ENCODE assay signal across 10 cellular contexts in the genomic region with DNA sequence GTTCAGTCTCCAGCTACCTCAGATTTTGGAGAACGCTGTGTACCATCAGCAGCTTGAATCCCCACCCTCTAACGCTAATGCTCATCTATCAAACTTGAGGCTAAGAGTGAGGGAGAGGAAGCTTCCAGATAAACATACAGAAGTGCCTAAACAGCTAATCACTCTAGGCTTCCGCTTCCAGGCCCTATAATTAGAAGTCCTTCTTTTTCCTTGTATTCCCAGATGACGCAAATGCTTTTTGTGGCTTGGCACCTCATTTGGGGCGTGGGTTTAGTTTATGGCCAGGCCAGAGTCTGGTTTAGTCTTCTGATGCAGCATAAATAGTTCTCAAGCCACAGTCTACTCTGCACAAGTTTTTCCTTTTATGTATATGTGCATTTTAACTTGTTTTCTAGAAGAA.
DNase-seq lines count a peak whose midpoint lies in the region; ATAC-seq and TF ChIP-seq lines count a peak whose summit lies in the region.
"Had no signal": no experiment of that assay in that cellular context is flagged by ENCODE, and none has a peak within 500 bp of the region (broad histone marks: within the 10 kb centered on the region; RNA-seq: fewer than 3 reads in every experiment).

No MANE protein-coding gene starts in this region.

- H3K4me3 ChIP-seq in MM.1S (ENCODE audit: low read length): no peak overlapping the region
- H3K4me3 ChIP-seq: spleen had no signal

- no peaks in the 10 kb centered on the region for H3K4me1 ChIP-seq in MM.1S (ENCODE audit: low read length)

- no peaks in the 10 kb centered on the region for H3K79me2 ChIP-seq in MM.1S (ENCODE audit: low read length)

- peak; percentile 79 for ATAC-seq in left lobe of liver
- ATAC-seq: esophagus mucosa had no signal

- no peaks in the 10 kb centered on the region for H3K27me3 ChIP-seq in MM.1S (replicated peaks; ENCODE audit: insufficient read depth, low read length)
- H3K27me3 ChIP-seq: spleen had no signal

- no peaks in the 10 kb centered on the region for H3K36me3 ChIP-seq in MM.1S (replicated peaks; ENCODE audit: insufficient read depth, low read length)
- H3K36me3 ChIP-seq: spleen had no signal

- H3K9me2 ChIP-seq in MM.1S (replicated peaks; ENCODE audit: insufficient read depth, low read length): no peaks in the 10 kb centered on the region

- H3K27ac ChIP-seq in caudate nucleus (ENCODE audit: low read depth, low read length): peak overlapping the region; percentile 52
- no peak overlapping the region for H3K27ac ChIP-seq in MM.1S (ENCODE audit: low read length)

- no peaks in the 10 kb centered on the region for H3F3A ChIP-seq in MM.1S (ENCODE audit: insufficient read depth, low read length)

- DNase-seq in NCI-H1048 (lab: John Stamatoyannopoulos, UW) (peak; percentile 16), caudate nucleus (lab: John Stamatoyannopoulos, UW) (no peak), left lobe of liver (ENCODE audit: low spot score) (no peak), ureter (ENCODE audit: low spot score) (peak; percentile 45), MM.1S (no peak), NCI-H82 (lab: John Stamatoyannopoulos, UW) (no peak), COR-L47 (lab: John Stamatoyannopoulos, UW) (no peak)
- DNase-seq: NCI-H2171 treated with DMSO at 0.1 percent for 48 hours, spleen had no signal

- no peaks in the 10 kb centered on the region for H3K9me3 ChIP-seq in MM.1S (replicated peaks; ENCODE audit: insufficient read depth, low read length)
- H3K9me3 ChIP-seq: spleen had no signal

- no peak overlapping the region for H3K9ac ChIP-seq in MM.1S (ENCODE audit: low read length)

- no peak overlapping the region for H2AFZ ChIP-seq in MM.1S (ENCODE audit: low read length)

- H4K20me1 ChIP-seq in MM.1S (ENCODE audit: insufficient read depth, low read length): no peaks in the 10 kb centered on the region

- no peak overlapping the region for H3K4me2 ChIP-seq in MM.1S (ENCODE audit: low read depth, low read length)

- TF ChIP-seq CTCF in MM.1S (IDR thresholded peaks at IDR 0.05; ENCODE audit: low read length): no peak

Comparison
In these comparisons a context has a peak if more than half of its experiments do, and no peak if none do; other contexts are left out.
1. DNase-seq: peak in NCI-H1048 (single experiment) and ureter (single experiment); none in caudate nucleus (0 of 61), left lobe of liver (single experiment), MM.1S (single experiment), NCI-H82 (single experiment) and COR-L47 (single experiment).